Comparison of ENCODE assay signal across 28 cellular contexts in the genomic region with DNA sequence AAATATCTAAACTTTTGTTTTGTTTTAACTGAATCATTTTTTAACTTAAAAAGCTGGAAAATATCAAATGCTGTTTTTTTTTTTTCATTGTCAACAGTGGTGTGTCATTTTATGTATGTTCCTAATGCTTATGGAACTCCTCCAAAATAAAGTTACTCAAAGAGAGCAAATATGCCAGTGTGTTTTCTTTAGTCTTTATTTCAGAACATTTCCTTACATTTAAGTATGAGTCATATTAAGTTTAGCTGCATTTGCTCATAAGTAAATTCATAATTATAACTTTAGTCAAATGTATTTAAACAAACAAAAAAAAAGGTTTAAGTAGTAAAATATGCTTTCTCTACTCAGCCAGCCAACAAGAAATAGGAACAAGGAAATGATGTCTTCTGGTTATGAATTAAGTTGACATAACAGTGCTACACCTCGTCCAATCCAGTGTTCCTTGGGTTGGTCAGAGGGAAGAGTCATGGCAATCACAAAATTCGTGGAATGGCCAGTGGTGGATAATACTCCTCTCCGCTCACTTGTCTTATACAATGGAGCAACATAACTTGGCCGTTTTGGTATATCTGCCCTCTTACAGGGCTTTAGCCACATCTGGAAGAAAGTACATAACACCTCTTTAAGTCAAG.
DNase-seq lines count a peak whose midpoint lies in the region; ATAC-seq and TF ChIP-seq lines count a peak whose summit lies in the region.
"Had no signal": no experiment of that assay in that cellular context is flagged by ENCODE, and none has a peak within 500 bp of the region (broad histone marks: within the 10 kb centered on the region; RNA-seq: fewer than 3 reads in every experiment).

No MANE protein-coding gene starts in this region.

- no peaks in the 10 kb centered on the region for H4K20me1 ChIP-seq in GM23248 (ENCODE audit: insufficient read depth)

- peaks cover 20% of the 10 kb centered on the region; the same call in 1 of the 2 replicates for H3F3A ChIP-seq in GM23248 (ENCODE audit: insufficient read depth)

- no peak overlapping the region for H3K4me2 ChIP-seq in GM23248 (ENCODE audit: unreplicated experiment)

- H3K27ac ChIP-seq in GM23248, result no peak overlapping the region
- H3K27ac ChIP-seq: brain microvascular endothelial cell, coronary artery, esophagus squamous epithelium, HL-60, parathyroid adenoma, Peyer's patch had no signal

- 81 to 82% methylated on average over 4 of the region's 4 CpGs for WGBS in GM23248 (ENCODE audit: low coverage in 1 of 2, low lambda C conversion rate in 2 of 2, missing lambda C conversion rate in 2 of 2), 2 experiments

- no peaks in the 10 kb centered on the region for H3K9me3 ChIP-seq in GM23248 (ENCODE audit: low read depth)
- H3K9me3 ChIP-seq in adipocyte (ENCODE audit: control insufficient read depth, low read length), result no peaks in the 10 kb centered on the region
- no peaks in the 10 kb centered on the region for H3K9me3 ChIP-seq in mucosa of descending colon
- H3K9me3 ChIP-seq: esophagus squamous epithelium, Peyer's patch had no signal

- H3K4me1 ChIP-seq in GM23248 (ENCODE audit: insufficient read depth), result peaks cover 22% of the 10 kb centered on the region
- H3K4me1 ChIP-seq in adipocyte (ENCODE audit: control insufficient read depth, insufficient read depth, low read length), result peaks cover 8% of the 10 kb centered on the region
- H3K4me1 ChIP-seq in mucosa of descending colon (ENCODE audit: low read depth), result no peaks in the 10 kb centered on the region
- H3K4me1 ChIP-seq: esophagus squamous epithelium, parathyroid adenoma, Peyer's patch had no signal

- no peaks in the 10 kb centered on the region for H3K79me2 ChIP-seq in GM23248 (ENCODE audit: insufficient read depth)
- H3K79me2 ChIP-seq: parathyroid adenoma had no signal

- no peak overlapping the region for H2AFZ ChIP-seq in GM23248
- H2AFZ ChIP-seq: parathyroid adenoma had no signal

- H3K36me3 ChIP-seq in GM23248 (ENCODE audit: low read depth) (peaks cover 20% of the 10 kb centered on the region), adipocyte (ENCODE audit: control insufficient read depth, insufficient read depth, low read length, severe bottlenecking) (no peaks in the 10 kb centered on the region), mucosa of descending colon (ENCODE audit: low read depth) (no peaks in the 10 kb centered on the region)
- H3K36me3 ChIP-seq: brain microvascular endothelial cell had no signal

- TF ChIP-seq CTCF in mucosa of descending colon (IDR thresholded peaks at IDR 0.05), result no peak

- peak; percentile 43 for DNase-seq in GM23248
- DNase-seq in adipocyte (ENCODE audit: low read depth), result peak; percentile 63
- DNase-seq in fibroblast of gingiva (ENCODE audit: low read depth), result peak; percentile 47
- no peak for DNase-seq in mucosa of descending colon
- no peak for DNase-seq in HPDE6-E6E7 (ENCODE audit: extremely low spot score)
- no peak for DNase-seq in NCI-H2029 treated with DMSO at 0.1 percent for 48 hours (lab: John Stamatoyannopoulos, UW)
- no peak for DNase-seq in NCI-H2029 (lab: John Stamatoyannopoulos, UW)
- DNase-seq: activated CD4-positive, alpha-beta T cell treated with anti-CD3 and anti-CD28 coated beads, Interleukin-2, amount 50 U/mL, for 4 hours; activated naive CD4-positive, alpha-beta T cell treated with anti-CD3 and anti-CD28 coated beads for 36 hours; brain microvascular endothelial cell; C1 segment of cervical spinal cord; COR-L47; esophagus squamous epithelium; head of caudate nucleus; Karpas-422; NCI-H1930; NCI-H2227 treated with DMSO at 0.1 percent for 48 hours; NCI-H69; Peyer's patch; SIG-M5; stimulated activated CD4-positive, alpha-beta T cell treated with anti-CD3 and anti-CD28 coated beads, Interleukin-2, amount 100 ng/mL, for 48 hours; T1000 had no signal

- ATAC-seq in mucosa of descending colon (peak; percentile 18), HG03045 (IDR thresholded peaks at IDR 0.05; ENCODE audit: unreplicated experiment) (no peak)
- ATAC-seq: WTC11 had no signal

- H3K9ac ChIP-seq in GM23248 (no peak overlapping the region), adipocyte (ENCODE audit: low read length) (no peak overlapping the region)
- H3K9ac ChIP-seq: parathyroid adenoma had no signal

- in situ Hi-C loops in GM23248 (cut with MboI), result no loop called here

- H3K27me3 ChIP-seq in GM23248 (replicated peaks; ENCODE audit: insufficient read depth) (no peaks in the 10 kb centered on the region), adipocyte (replicated peaks; ENCODE audit: control insufficient read depth, insufficient read depth, low read length) (no peaks in the 10 kb centered on the region)
- H3K27me3 ChIP-seq: brain microvascular endothelial cell, esophagus squamous epithelium, Peyer's patch had no signal

- intact Hi-C loops in mucosa of descending colon (cut with DNase I, micrococcal nuclease), result no loop called here

- H3K4me3 ChIP-seq in GM23248 (no peak overlapping the region), adipocyte (ENCODE audit: low read length) (no peak overlapping the region), mucosa of descending colon (no peak overlapping the region)
- H3K4me3 ChIP-seq: coronary artery, esophagus squamous epithelium, lung, Peyer's patch had no signal

- H3K9me2 ChIP-seq in GM23248 (ENCODE audit: insufficient read depth), result no peaks in the 10 kb centered on the region

Comparison
In these comparisons a context has a peak if more than half of its experiments do, and no peak if none do; other contexts are left out.
1. DNase-seq: peak in GM23248 (single experiment), adipocyte (single experiment) and fibroblast of gingiva (single experiment); none in mucosa of descending colon (0 of 3), HPDE6-E6E7 (single experiment), NCI-H2029 treated with DMSO at 0.1 percent for 48 hours (single experiment) and NCI-H2029 (single experiment).